ENCODE assay signal across 1 cellular context in the genomic region with DNA sequence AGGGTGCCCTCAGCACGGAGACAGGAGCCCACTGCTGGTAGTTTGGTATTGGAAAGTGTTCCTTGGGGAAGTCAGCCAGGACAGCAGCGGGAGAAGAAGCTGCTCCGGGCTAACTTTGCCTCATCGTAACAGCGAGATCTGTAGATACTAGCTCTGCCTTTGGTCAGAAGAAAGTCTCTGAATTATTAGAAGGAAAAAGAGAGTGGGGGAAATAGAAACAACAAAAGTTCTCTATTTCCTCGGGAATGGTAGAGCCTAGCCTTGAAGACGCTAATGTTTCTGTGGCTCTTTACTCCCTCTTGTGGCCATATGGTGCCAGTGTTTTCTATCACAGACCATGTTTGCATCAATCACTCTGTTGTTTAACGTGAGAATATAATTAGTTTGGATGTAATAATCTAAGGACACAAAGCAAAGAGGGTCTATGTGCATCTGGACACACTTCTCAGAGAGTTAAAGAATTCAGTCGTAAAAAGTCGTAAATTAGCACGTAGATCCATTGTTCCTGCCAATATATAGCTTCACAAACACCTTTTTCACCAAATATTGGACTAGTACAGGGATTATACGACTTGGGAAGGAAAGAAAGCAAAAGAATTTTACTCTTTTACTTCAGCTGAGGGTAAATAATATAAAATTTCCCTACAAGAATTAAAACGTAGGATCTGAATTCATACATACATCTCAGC.
A peak's percentile ranks its signal among the peaks of the same experiment; 100 is the strongest.
TF ChIP-seq lines count a peak whose summit lies in the region.

No MANE protein-coding gene starts in this region.

TF ChIP-seq in HepG2, 621 proteins besides CTCF, POLR2A, EP300 and RAD21 (continued from another document):
- TF ChIP-seq HNRNPK (IDR thresholded peaks at IDR 0.05; ENCODE audit: low read depth, low read length, poor library complexity, severe bottlenecking) = no peak
- TF ChIP-seq, protein P1, sequence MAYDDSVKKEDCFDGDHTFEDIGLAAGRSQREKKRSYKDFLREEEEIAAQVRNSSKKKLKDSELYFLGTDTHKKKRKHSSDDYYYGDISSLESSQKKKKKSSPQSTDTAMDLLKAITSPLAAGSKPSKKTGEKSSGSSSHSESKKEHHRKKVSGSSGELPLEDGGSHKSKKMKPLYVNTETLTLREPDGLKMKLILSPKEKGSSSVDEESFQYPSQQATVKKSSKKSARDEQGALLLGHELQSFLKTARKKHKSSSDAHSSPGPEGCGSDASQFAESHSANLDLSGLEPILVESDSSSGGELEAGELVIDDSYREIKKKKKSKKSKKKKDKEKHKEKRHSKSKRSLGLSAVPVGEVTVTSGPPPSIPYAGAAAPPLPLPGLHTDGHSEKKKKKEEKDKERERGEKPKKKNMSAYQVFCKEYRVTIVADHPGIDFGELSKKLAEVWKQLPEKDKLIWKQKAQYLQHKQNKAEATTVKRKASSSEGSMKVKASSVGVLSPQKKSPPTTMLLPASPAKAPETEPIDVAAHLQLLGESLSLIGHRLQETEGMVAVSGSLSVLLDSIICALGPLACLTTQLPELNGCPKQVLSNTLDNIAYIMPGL (CRISPR knock-in tag; IDR thresholded peaks at IDR 0.05; ENCODE audit: borderline replicate concordance in 1 of 2, low read depth in 1 of 2) = peak; percentile 55 to 84; a peak in 3 of 4 replicates
- no peak for TF ChIP-seq MEIS2 (CRISPR knock-in tag; IDR thresholded peaks at IDR 0.05)
- TF ChIP-seq, protein P2, sequence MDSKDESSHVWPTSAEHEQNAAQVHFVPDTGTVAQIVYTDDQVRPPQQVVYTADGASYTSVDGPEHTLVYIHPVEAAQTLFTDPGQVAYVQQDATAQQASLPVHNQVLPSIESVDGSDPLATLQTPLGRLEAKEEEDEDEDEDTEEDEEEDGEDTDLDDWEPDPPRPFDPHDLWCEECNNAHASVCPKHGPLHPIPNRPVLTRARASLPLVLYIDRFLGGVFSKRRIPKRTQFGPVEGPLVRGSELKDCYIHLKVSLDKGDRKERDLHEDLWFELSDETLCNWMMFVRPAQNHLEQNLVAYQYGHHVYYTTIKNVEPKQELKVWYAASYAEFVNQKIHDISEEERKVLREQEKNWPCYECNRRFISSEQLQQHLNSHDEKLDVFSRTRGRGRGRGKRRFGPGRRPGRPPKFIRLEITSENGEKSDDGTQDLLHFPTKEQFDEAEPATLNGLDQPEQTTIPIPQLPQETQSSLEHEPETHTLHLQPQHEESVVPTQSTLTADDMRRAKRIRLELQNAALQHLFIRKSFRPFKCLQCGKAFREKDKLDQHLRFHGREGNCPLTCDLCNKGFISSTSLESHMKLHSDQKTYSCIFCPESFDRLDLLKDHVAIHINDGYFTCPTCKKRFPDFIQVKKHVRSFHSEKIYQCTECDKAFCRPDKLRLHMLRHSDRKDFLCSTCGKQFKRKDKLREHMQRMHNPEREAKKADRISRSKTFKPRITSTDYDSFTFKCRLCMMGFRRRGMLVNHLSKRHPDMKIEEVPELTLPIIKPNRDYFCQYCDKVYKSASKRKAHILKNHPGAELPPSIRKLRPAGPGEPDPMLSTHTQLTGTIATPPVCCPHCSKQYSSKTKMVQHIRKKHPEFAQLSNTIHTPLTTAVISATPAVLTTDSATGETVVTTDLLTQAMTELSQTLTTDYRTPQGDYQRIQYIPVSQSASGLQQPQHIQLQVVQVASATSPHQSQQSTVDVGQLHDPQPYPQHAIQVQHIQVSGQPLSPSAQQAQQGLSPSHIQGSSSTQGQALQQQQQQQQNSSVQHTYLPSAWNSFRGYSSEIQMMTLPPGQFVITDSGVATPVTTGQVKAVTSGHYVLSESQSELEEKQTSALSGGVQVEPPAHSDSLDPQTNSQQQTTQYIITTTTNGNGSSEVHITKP (CRISPR knock-in tag; IDR thresholded peaks at IDR 0.05; ENCODE audit: low read depth) = peak; percentile 55; the same call in 1 of the 2 replicates
- 0 out of 2 replicates have a peak, but pooled peaks have one; percentile 47 for TF ChIP-seq ZNF878 (CRISPR knock-in tag; IDR thresholded peaks at IDR 0.05)
- TF ChIP-seq, protein P3, sequence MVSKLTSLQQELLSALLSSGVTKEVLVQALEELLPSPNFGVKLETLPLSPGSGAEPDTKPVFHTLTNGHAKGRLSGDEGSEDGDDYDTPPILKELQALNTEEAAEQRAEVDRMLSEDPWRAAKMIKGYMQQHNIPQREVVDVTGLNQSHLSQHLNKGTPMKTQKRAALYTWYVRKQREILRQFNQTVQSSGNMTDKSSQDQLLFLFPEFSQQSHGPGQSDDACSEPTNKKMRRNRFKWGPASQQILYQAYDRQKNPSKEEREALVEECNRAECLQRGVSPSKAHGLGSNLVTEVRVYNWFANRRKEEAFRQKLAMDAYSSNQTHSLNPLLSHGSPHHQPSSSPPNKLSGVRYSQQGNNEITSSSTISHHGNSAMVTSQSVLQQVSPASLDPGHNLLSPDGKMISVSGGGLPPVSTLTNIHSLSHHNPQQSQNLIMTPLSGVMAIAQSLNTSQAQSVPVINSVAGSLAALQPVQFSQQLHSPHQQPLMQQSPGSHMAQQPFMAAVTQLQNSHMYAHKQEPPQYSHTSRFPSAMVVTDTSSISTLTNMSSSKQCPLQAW (CRISPR knock-in tag; IDR thresholded peaks at IDR 0.05) = 0 out of 2 replicates have a peak, but pooled peaks have one; percentile 29
- TF ChIP-seq, protein P4, sequence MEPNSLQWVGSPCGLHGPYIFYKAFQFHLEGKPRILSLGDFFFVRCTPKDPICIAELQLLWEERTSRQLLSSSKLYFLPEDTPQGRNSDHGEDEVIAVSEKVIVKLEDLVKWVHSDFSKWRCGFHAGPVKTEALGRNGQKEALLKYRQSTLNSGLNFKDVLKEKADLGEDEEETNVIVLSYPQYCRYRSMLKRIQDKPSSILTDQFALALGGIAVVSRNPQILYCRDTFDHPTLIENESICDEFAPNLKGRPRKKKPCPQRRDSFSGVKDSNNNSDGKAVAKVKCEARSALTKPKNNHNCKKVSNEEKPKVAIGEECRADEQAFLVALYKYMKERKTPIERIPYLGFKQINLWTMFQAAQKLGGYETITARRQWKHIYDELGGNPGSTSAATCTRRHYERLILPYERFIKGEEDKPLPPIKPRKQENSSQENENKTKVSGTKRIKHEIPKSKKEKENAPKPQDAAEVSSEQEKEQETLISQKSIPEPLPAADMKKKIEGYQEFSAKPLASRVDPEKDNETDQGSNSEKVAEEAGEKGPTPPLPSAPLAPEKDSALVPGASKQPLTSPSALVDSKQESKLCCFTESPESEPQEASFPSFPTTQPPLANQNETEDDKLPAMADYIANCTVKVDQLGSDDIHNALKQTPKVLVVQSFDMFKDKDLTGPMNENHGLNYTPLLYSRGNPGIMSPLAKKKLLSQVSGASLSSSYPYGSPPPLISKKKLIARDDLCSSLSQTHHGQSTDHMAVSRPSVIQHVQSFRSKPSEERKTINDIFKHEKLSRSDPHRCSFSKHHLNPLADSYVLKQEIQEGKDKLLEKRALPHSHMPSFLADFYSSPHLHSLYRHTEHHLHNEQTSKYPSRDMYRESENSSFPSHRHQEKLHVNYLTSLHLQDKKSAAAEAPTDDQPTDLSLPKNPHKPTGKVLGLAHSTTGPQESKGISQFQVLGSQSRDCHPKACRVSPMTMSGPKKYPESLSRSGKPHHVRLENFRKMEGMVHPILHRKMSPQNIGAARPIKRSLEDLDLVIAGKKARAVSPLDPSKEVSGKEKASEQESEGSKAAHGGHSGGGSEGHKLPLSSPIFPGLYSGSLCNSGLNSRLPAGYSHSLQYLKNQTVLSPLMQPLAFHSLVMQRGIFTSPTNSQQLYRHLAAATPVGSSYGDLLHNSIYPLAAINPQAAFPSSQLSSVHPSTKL (CRISPR knock-in tag; IDR thresholded peaks at IDR 0.05) = 0 out of 2 replicates have a peak, but pooled peaks have one; percentile 24
- no peak for TF ChIP-seq NFE2L2 (IDR thresholded peaks at IDR 0.05; ENCODE audit: low read length)
- TF ChIP-seq RORA (CRISPR knock-in tag; IDR thresholded peaks at IDR 0.05) = no peak
- TF ChIP-seq RBFOX2 (IDR thresholded peaks at IDR 0.05; ENCODE audit: low read depth, low read length) = no peak
- TF ChIP-seq SMC3 (IDR thresholded peaks at IDR 0.05; ENCODE audit: low read length) = peak; percentile 80
- TF ChIP-seq, protein P5, sequence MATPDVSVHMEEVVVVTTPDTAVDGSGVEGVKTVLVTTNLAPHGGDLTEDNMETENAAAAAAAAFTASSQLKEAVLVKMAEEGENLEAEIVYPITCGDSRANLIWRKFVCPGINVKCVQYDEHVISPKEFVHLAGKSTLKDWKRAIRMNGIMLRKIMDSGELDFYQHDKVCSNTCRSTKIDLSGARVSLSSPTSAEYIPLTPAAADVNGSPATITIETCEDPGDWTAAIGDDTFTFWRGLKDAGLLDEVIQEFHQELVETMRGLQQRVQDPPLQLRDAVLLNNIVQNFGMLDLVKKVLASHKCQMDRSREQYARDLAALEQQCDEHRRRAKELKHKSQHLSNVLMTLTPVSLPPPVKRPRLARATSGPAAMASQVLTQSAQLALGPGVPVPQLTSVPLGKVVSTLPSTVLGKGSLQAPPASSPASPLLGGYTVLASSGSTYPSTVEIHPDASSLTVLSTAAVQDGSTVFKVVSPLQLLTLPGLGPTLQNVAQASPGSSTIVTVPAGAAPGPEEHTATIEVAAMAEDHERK (CRISPR knock-in tag; IDR thresholded peaks at IDR 0.05; ENCODE audit: low read depth) = no peak
- no peak for TF ChIP-seq MBD4 (IDR thresholded peaks at IDR 0.05; ENCODE audit: borderline replicate concordance, low read length)
- peak; percentile 27 for TF ChIP-seq ASH2L (IDR thresholded peaks at IDR 0.05; ENCODE audit: insufficient read length, low read depth, low read length)
- no peak for TF ChIP-seq ZFP1 (CRISPR knock-in tag; IDR thresholded peaks at IDR 0.05)
- TF ChIP-seq STAG1 (CRISPR knock-in tag; IDR thresholded peaks at IDR 0.05) = peak; percentile 88
- 0 out of 2 replicates have a peak, but pooled peaks have one; percentile 26 for TF ChIP-seq ZNF598 (CRISPR knock-in tag; IDR thresholded peaks at IDR 0.05; ENCODE audit: borderline replicate concordance)
- TF ChIP-seq TSC22D2 (CRISPR knock-in tag; IDR thresholded peaks at IDR 0.05; ENCODE audit: borderline replicate concordance) = no peak
- TF ChIP-seq, protein P6, sequence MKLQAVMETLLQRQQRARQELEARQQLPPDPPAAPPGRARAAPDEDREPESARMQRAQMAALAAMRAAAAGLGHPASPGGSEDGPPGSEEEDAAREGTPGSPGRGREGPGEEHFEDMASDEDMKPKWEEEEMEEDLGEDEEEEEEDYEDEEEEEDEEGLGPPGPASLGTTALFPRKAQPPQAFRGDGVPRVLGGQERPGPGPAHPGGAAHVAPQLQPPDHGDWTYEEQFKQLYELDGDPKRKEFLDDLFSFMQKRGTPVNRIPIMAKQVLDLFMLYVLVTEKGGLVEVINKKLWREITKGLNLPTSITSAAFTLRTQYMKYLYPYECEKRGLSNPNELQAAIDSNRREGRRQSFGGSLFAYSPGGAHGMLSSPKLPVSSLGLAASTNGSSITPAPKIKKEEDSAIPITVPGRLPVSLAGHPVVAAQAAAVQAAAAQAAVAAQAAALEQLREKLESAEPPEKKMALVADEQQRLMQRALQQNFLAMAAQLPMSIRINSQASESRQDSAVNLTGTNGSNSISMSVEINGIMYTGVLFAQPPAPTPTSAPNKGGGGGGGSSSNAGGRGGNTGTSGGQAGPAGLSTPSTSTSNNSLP (IDR thresholded peaks at IDR 0.05; ENCODE audit: low read depth, low read length) = no peak
TF ChIP-seq in HepG2: peak in this region for 15.
